Comparison of ENCODE assay signal across 9 cellular contexts in the genomic region with DNA sequence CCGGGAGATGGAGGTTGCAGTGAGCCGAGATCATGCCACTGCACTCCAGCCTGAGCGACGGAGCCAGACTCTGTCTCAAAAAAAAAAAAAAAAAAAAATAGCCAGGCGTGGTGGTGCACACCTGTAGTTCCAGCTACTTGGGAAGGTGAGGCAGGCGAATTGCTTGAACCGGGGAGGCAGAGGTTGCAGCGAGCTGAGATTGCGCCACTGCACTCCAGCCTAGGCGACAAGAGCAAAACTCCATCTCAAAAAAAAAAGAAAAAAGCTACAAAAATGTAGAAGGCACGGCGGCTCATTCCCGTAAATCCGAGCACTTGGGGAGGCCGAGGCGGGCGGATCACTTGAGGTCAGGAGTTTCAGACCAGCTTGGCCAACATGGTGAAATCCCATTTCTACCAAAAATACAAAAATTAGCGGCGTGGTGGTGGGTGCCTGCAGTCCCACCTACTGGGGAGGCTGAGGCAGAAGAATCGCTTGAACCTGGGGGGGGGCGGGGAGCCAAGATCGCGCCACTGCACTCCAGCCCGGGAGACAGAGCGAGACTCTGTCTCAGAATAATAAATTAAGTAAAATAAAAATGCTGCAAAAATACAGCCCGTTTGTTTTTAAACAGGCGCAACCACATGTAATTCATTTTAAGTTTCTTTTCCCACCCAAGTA. TPM values are rescaled to one million over a fixed set of nuclear protein-coding genes. Genes with fewer than 3 reads are reported as not detected.
DNase-seq lines count a peak whose midpoint lies in the region; ATAC-seq and TF ChIP-seq lines count a peak whose summit lies in the region.
"Not testable (repeated sequence)": the region's sequence is repeated elsewhere in the genome, so short reads cannot be mapped to it uniquely, and the experiment has no call there.
"Had no signal": no experiment of that assay in that cellular context is flagged by ENCODE, and none has a peak within 500 bp of the region (broad histone marks: within the 10 kb centered on the region; RNA-seq: fewer than 3 reads in every experiment).

No MANE protein-coding gene starts in this region.

- not testable (repeated sequence) for H3K27me3 ChIP-seq in A673 (replicated peaks; ENCODE audit: insufficient read depth, low read depth, low read length, poor library complexity); HUES64 (ENCODE audit: insufficient read depth, low read length); duodenal mucosa (ENCODE audit: control insufficient read depth in 1 of 2, insufficient read depth in 2 of 2, low read length in 2 of 2); rectal smooth muscle tissue (ENCODE audit: control insufficient read depth, insufficient read depth, low read length)
- peaks cover 13% of the 10 kb centered on the region for H3K27me3 ChIP-seq in kidney epithelial cell (ENCODE audit: control insufficient read depth, insufficient read depth, low read length)

- TF ChIP-seq CTCF in A673 (conservative IDR thresholded peaks at IDR 0.05; ENCODE audit: low read depth, low read length); activated CD8-positive, alpha-beta T cell treated with anti-CD3 and anti-CD28 coated beads for 36 hours (IDR thresholded peaks at IDR 0.05); kidney epithelial cell (IDR thresholded peaks at IDR 0.05; ENCODE audit: insufficient read depth, low read length, poor library complexity, severe bottlenecking): not testable (repeated sequence)

- POLR2A ChIA-PET in A673 (lab: Charles Lee; ENCODE audit: low non-redundant PET): interaction anchor here (1.2 kb wide), 1 partner anchor 12 kb away, joined by 3 read pairs; a partner anchor contains a TSS
- POLR2A ChIA-PET in activated CD8-positive, alpha-beta T cell treated with anti-CD3 and anti-CD28 coated beads for 36 hours (lab: Charles Lee): interaction anchor here (0.6 to 7.6 kb wide), 18 partner anchors 10 to 342 kb away, joined by 3 to 113 read pairs (median 4); a partner anchor contains a TSS

- peaks cover 27% of the 10 kb centered on the region for H3K36me3 Mint-ChIP-seq in activated CD8-positive, alpha-beta T cell treated with anti-CD3 and anti-CD28 coated beads for 36 hours (ENCODE audit: low read depth)

- H3K27ac ChIP-seq in A673 (ENCODE audit: low read depth, low read length, poor library complexity, severe bottlenecking) (peak overlapping the region; percentile 98), HUES64 (ENCODE audit: low read depth, low read length) (peak overlapping the region; percentile 95), duodenal mucosa (ENCODE audit: low read depth, low read length) (peak overlapping the region; percentile 97), rectal smooth muscle tissue (ENCODE audit: low read depth, low read length) (peak overlapping the region; percentile 96)

- not testable (repeated sequence) for H3K9me3 ChIP-seq in A673 (ENCODE audit: low read depth, low read length, poor library complexity, severe bottlenecking); HUES64 (ENCODE audit: insufficient read depth, low read depth, low read length); duodenal mucosa (ENCODE audit: control insufficient read depth in 1 of 2, low read length in 2 of 2)

- BruUV-seq in A673 (replicated peaks; lab: Mats Ljungman, UMichigan): TSS peak; percentile 65

- CTCF ChIA-PET in A673 (lab: Charles Lee): interaction anchor here (0.6 kb wide), 1 partner anchor 211 kb away, joined by 5 read pairs; no protein-coding TSS in a partner anchor
- CTCF ChIA-PET in activated CD8-positive, alpha-beta T cell treated with anti-CD3 and anti-CD28 coated beads for 36 hours (lab: Charles Lee): interaction anchor here (0.8 to 3.1 kb wide), 7 partner anchors 12 to 51 kb away, joined by 3 to 11 read pairs (median 5); a partner anchor contains a TSS

- 69% methylated on average over 23 of the region's 27 CpGs for WGBS in HUES64

- ATAC-seq in activated CD8-positive, alpha-beta T cell treated with anti-CD3 and anti-CD28 coated beads for 36 hours: not testable (repeated sequence)

- H3K4me3 ChIP-seq in A673 (ENCODE audit: low read depth, low read length, poor library complexity, severe bottlenecking): peak overlapping the region; percentile 97
- peak overlapping the region; percentile 83 for H3K4me3 ChIP-seq in HUES64 (ENCODE audit: low read length)
- peak overlapping the region; percentile 63 to 72 for H3K4me3 ChIP-seq in duodenal mucosa (ENCODE audit: low read depth in 1 of 2, low read length in 2 of 2)
- peak overlapping the region; percentile 81 for H3K4me3 ChIP-seq in kidney epithelial cell (ENCODE audit: low read depth, low read length)
- H3K4me3 ChIP-seq in rectal smooth muscle tissue (ENCODE audit: low read length): peak overlapping the region; percentile 82

- intact Hi-C loops in A673 (cut with micrococcal nuclease; ENCODE audit: unreplicated experiment): loop anchor here (2.0 to 5.0 kb wide), 2 partner anchors 39 to 192 kb away; a partner anchor contains a TSS
- intact Hi-C loops in activated CD8-positive, alpha-beta T cell treated with anti-CD3 and anti-CD28 coated beads for 36 hours (cut with micrococcal nuclease): not testable (repeated sequence)

- peaks cover 34% of the 10 kb centered on the region for H3K4me1 Mint-ChIP-seq in activated CD8-positive, alpha-beta T cell treated with anti-CD3 and anti-CD28 coated beads for 36 hours (ENCODE audit: low read depth)

- H3K9me3 Mint-ChIP-seq in activated CD8-positive, alpha-beta T cell treated with anti-CD3 and anti-CD28 coated beads for 36 hours: not testable (repeated sequence)

- H3K9ac ChIP-seq in HUES64 (ENCODE audit: low read depth, low read length) (peak overlapping the region; percentile 89), duodenal mucosa (ENCODE audit: low read depth in 1 of 2, low read length in 2 of 2) (peak overlapping the region; percentile 53 to 77), rectal smooth muscle tissue (ENCODE audit: low read length) (peak overlapping the region; percentile 40)

- H3K4me1 ChIP-seq in A673 (ENCODE audit: insufficient read depth, low read length, poor library complexity, severe bottlenecking) (peaks cover 41% of the 10 kb centered on the region), HUES64 (ENCODE audit: insufficient read depth, low read length) (peaks cover 20% of the 10 kb centered on the region), duodenal mucosa (ENCODE audit: control insufficient read depth in 1 of 2, insufficient read depth in 2 of 2, low read length in 2 of 2) (peaks cover 52 to 61% of the 10 kb centered on the region in 2 donors), rectal smooth muscle tissue (ENCODE audit: control insufficient read depth, insufficient read depth, low read length) (peaks cover 20% of the 10 kb centered on the region)

- H3K27me3 Mint-ChIP-seq in activated CD8-positive, alpha-beta T cell treated with anti-CD3 and anti-CD28 coated beads for 36 hours: not testable (repeated sequence)

- not testable (repeated sequence) for H3K27ac Mint-ChIP-seq in activated CD8-positive, alpha-beta T cell treated with anti-CD3 and anti-CD28 coated beads for 36 hours

- peak overlapping the region; percentile 88 for H3K4me3 Mint-ChIP-seq in activated CD8-positive, alpha-beta T cell treated with anti-CD3 and anti-CD28 coated beads for 36 hours

- DNase-seq in A673 (ENCODE audit: low spot score); activated CD8-positive, alpha-beta T cell treated with anti-CD3 and anti-CD28 coated beads for 36 hours; kidney epithelial cell (ENCODE audit: low read depth): not testable (repeated sequence)

- peaks cover 24% of the 10 kb centered on the region for H3K36me3 ChIP-seq in A673 (ENCODE audit: insufficient read depth, low read length, poor library complexity, severe bottlenecking)
- H3K36me3 ChIP-seq in HUES64 (ENCODE audit: insufficient read depth, low read length): peaks cover 22% of the 10 kb centered on the region
- peaks cover 3 to 21% of the 10 kb centered on the region in 2 donors for H3K36me3 ChIP-seq in duodenal mucosa (ENCODE audit: control insufficient read depth in 1 of 2, insufficient read depth in 2 of 2, low read length in 2 of 2)
- H3K36me3 ChIP-seq in kidney epithelial cell (ENCODE audit: control insufficient read depth, insufficient read depth, low read length): peaks cover 10% of the 10 kb centered on the region
- H3K36me3 ChIP-seq in rectal smooth muscle tissue (ENCODE audit: control insufficient read depth, insufficient read depth, low read length): peaks cover 11% of the 10 kb centered on the region

RNA-seq across cellular contexts. Expression of a gene that starts 1.4 kb away (rescaled TPM):
- total RNA-seq in A673 (2021): 645 and 714 TPM in 2 replicates
- 261 TPM for polyA plus RNA-seq in HUES64 (2013, experiment 1 of 2)
- 276 TPM for polyA plus RNA-seq in HUES64 (2013, experiment 2 of 2)
- total RNA-seq in activated CD8-positive, alpha-beta T cell treated with anti-CD3 and anti-CD28 coated beads for 36 hours: 100 to 1,000 TPM; 228 to 230 TPM
- total RNA-seq in kidney epithelial cell: 262 and 275 TPM in 2 replicates

RNA-seq across cellular contexts. Expression of a gene that starts 9.0 kb away (rescaled TPM):
- total RNA-seq in A673 (2021) (not detected in 2 replicates), kidney epithelial cell (0.25 TPM in 1 of 2 replicates, not detected in the other)
- polyA plus RNA-seq in HUES64 (2013, experiment 1 of 2): not detected
- polyA plus RNA-seq in HUES64 (2013, experiment 2 of 2): not detected
- total RNA-seq in activated CD8-positive, alpha-beta T cell treated with anti-CD3 and anti-CD28 coated beads for 36 hours: not detected
- total RNA-seq: dermis microvascular lymphatic vessel endothelial cell, HT1080, Right ventricle myocardium superior had no signal

RNA-seq across cellular contexts. Expression of a gene that starts 11.4 kb away (rescaled TPM):
- total RNA-seq in A673 (2021): 0.35 TPM in 1 of 2 replicates, not detected in the other
- polyA plus RNA-seq in HUES64 (2013, experiment 1 of 2): not detected
- not detected for polyA plus RNA-seq in HUES64 (2013, experiment 2 of 2)
- total RNA-seq in activated CD8-positive, alpha-beta T cell treated with anti-CD3 and anti-CD28 coated beads for 36 hours: not detected
- not detected in 2 replicates for total RNA-seq in kidney epithelial cell
- total RNA-seq: dermis microvascular lymphatic vessel endothelial cell, HT1080 had no signal

RNA-seq across cellular contexts. Expression of a gene that starts 12.4 kb away (rescaled TPM):
- total RNA-seq in A673 (2021) (0.17 TPM in 1 of 2 replicates, not detected in the other), kidney epithelial cell (not detected in 2 replicates)
- polyA plus RNA-seq in HUES64 (2013, experiment 1 of 2): not detected
- not detected for polyA plus RNA-seq in HUES64 (2013, experiment 2 of 2)
- total RNA-seq in activated CD8-positive, alpha-beta T cell treated with anti-CD3 and anti-CD28 coated beads for 36 hours: not detected
- total RNA-seq: HT1080, Right ventricle myocardium superior had no signal

RNA-seq across cellular contexts. Expression of a gene that starts 14.7 kb away (rescaled TPM):
- total RNA-seq in A673 (2021) (0.37 TPM in 1 of 2 replicates, not detected in the other), kidney epithelial cell (2.1 and 3.8 TPM in 2 replicates)
- 1.2 TPM for polyA plus RNA-seq in HUES64 (2013, experiment 1 of 2)
- polyA plus RNA-seq in HUES64 (2013, experiment 2 of 2): 1.1 TPM
- under 1 TPM in 1 of 2 experiments, not detected in 1; 0.34 TPM for total RNA-seq in activated CD8-positive, alpha-beta T cell treated with anti-CD3 and anti-CD28 coated beads for 36 hours
- total RNA-seq: Right ventricle myocardium superior had no signal
